2 cellular contexts compared by ENCODE assay signal in genomic region chr6:4367643-4368042, GRCh38.
TF ChIP-seq lines count a peak whose summit lies in the region.

No MANE protein-coding gene starts in this region.

TF ChIP-seq in IMR-90, 13 proteins besides CTCF, POLR2A, EP300 and RAD21 (continued from another document):
- TF ChIP-seq CHD1 (IDR thresholded peaks at IDR 0.05; ENCODE audit: low read depth, low read length) (no peak), ELK1 (IDR thresholded peaks at IDR 0.05; ENCODE audit: borderline replicate concordance, low read depth, low read length) (no peak), USF2 (IDR thresholded peaks at IDR 0.05; ENCODE audit: low read depth, low read length) (no peak), MXI1 (IDR thresholded peaks at IDR 0.05; ENCODE audit: borderline replicate concordance, low read depth, low read length) (no peak), RFX5 (IDR thresholded peaks at IDR 0.05; ENCODE audit: low read depth, low read length) (no peak), MAFK (IDR thresholded peaks at IDR 0.05; ENCODE audit: low read depth, low read length) (no peak), CEBPB (IDR thresholded peaks at IDR 0.05; ENCODE audit: low read depth, low read length) (no peak), FOS (IDR thresholded peaks at IDR 0.05; ENCODE audit: low read depth, low read length) (no peak)

TF ChIP-seq in K562, 482 proteins besides CTCF, POLR2A, EP300 and RAD21 (continued from another document):
- TF ChIP-seq ZBTB43 (CRISPR knock-in tag; IDR thresholded peaks at IDR 0.05) (no peak), RFX7 (CRISPR knock-in tag; IDR thresholded peaks at IDR 0.05) (no peak), CBFA2T3 (IDR thresholded peaks at IDR 0.05) (peak; percentile 55), EZH2 (IDR thresholded peaks at IDR 0.05; ENCODE audit: borderline replicate concordance, low read depth, low read length) (no peak), ZNF778 (CRISPR knock-in tag; IDR thresholded peaks at IDR 0.05) (no peak), SMARCA4 (IDR thresholded peaks at IDR 0.05) (no peak), TCF3 (CRISPR knock-in tag; IDR thresholded peaks at IDR 0.05) (peak; percentile 64), SIRT6 (IDR thresholded peaks at IDR 0.05; ENCODE audit: low read depth, low read length) (no peak), CCAR2 (IDR thresholded peaks at IDR 0.05; ENCODE audit: low read depth, low read length) (no peak), THRAP3 (IDR thresholded peaks at IDR 0.05; ENCODE audit: borderline replicate concordance) (no peak), MBD2 (IDR thresholded peaks at IDR 0.05; ENCODE audit: borderline replicate concordance, low read depth) (no peak), KLF13 (tag; IDR thresholded peaks at IDR 0.05; ENCODE audit: borderline replicate concordance, low read depth) (no peak), CGGBP1 (CRISPR knock-in tag; IDR thresholded peaks at IDR 0.05) (no peak), CAMTA2 (CRISPR knock-in tag; conservative IDR thresholded peaks at IDR 0.05) (no peak), ZNF282 (CRISPR knock-in tag; IDR thresholded peaks at IDR 0.05) (no peak), ZNF551 (CRISPR knock-in tag; IDR thresholded peaks at IDR 0.05) (no peak), ZNF589 (CRISPR knock-in tag; IDR thresholded peaks at IDR 0.05; ENCODE audit: low read depth) (no peak), SIN3A (IDR thresholded peaks at IDR 0.05; ENCODE audit: borderline replicate concordance in 2 of 2, control insufficient read depth in 1 of 2, low read depth in 2 of 2, low read length in 2 of 2) (no peak), ZNF165 (CRISPR knock-in tag; IDR thresholded peaks at IDR 0.05; ENCODE audit: borderline replicate concordance) (no peak), ZNF561 (CRISPR knock-in tag; conservative IDR thresholded peaks at IDR 0.05) (no peak), ZBTB5 (IDR thresholded peaks at IDR 0.05) (no peak), ZNF764 (CRISPR knock-in tag; IDR thresholded peaks at IDR 0.05; ENCODE audit: low read depth) (no peak), TEAD4 (IDR thresholded peaks at IDR 0.05; ENCODE audit: low read length) (peak; percentile 20; the same call in 1 of the 2 replicates), TEAD4 (CRISPR knock-in tag; IDR thresholded peaks at IDR 0.05; ENCODE audit: borderline replicate concordance) (no peak), ZNF584 (CRISPR knock-in tag; IDR thresholded peaks at IDR 0.05; ENCODE audit: low read depth) (no peak), TAL1 (IDR thresholded peaks at IDR 0.05) (peak; percentile 44; the same call in 1 of the 2 replicates), RBM15 (IDR thresholded peaks at IDR 0.05; ENCODE audit: insufficient read depth, low read length) (no peak), ARID2 (IDR thresholded peaks at IDR 0.05) (no peak), KLF16 (IDR thresholded peaks at IDR 0.05) (no peak), COPS2 (conservative IDR thresholded peaks at IDR 0.05) (no peak), ARID1B (IDR thresholded peaks at IDR 0.05) (0 out of 2 replicates have a peak, but pooled peaks have one; percentile 13), HOMEZ (CRISPR knock-in tag; IDR thresholded peaks at IDR 0.05) (no peak), BRCA1 (IDR thresholded peaks at IDR 0.05) (no peak), BRCA1 (CRISPR knock-in tag; IDR thresholded peaks at IDR 0.05) (no peak), PRPF4 (IDR thresholded peaks at IDR 0.05; ENCODE audit: insufficient read depth, low read depth, low read length, poor library complexity, severe bottlenecking) (no peak), ZNF174 (CRISPR knock-in tag; IDR thresholded peaks at IDR 0.05) (no peak), ELF4 (CRISPR knock-in tag; IDR thresholded peaks at IDR 0.05) (no peak), XRCC3 (IDR thresholded peaks at IDR 0.05) (no peak), ZNF316 (IDR thresholded peaks at IDR 0.05) (no peak), TAF15 (IDR thresholded peaks at IDR 0.05; ENCODE audit: low read depth, low read length) (no peak), HDAC8 (tag; IDR thresholded peaks at IDR 0.05) (no peak), NCOR1 (IDR thresholded peaks at IDR 0.05) (peak; percentile 45), GTF2E2 (tag; IDR thresholded peaks at IDR 0.05) (no peak), ID3 (CRISPR knock-in tag; IDR thresholded peaks at IDR 0.05) (no peak), ID3 (tag; IDR thresholded peaks at IDR 0.05) (no peak), ARNT (IDR thresholded peaks at IDR 0.05) (no peak), ZSCAN32 (CRISPR knock-in tag; IDR thresholded peaks at IDR 0.05) (no peak), NR4A1 (CRISPR knock-in tag; IDR thresholded peaks at IDR 0.05) (no peak), NR4A1 (tag; IDR thresholded peaks at IDR 0.05) (no peak), SRSF9 (IDR thresholded peaks at IDR 0.05; ENCODE audit: borderline replicate concordance, low read depth, low read length) (no peak), MCM3 (IDR thresholded peaks at IDR 0.05) (no peak), NFE2L1 (tag; IDR thresholded peaks at IDR 0.05; ENCODE audit: borderline replicate concordance, low read depth) (no peak), MITF (IDR thresholded peaks at IDR 0.05) (no peak), CBFA2T2 (conservative IDR thresholded peaks at IDR 0.05) (peak; percentile 46), ZFPM2 (CRISPR knock-in tag; IDR thresholded peaks at IDR 0.05) (no peak), EHMT2 (IDR thresholded peaks at IDR 0.05) (no peak), RUNX1 (IDR thresholded peaks at IDR 0.05; ENCODE audit: low read depth) (no peak), ZBTB17 (CRISPR knock-in tag; IDR thresholded peaks at IDR 0.05) (no peak), PBX2 (CRISPR knock-in tag; IDR thresholded peaks at IDR 0.05; ENCODE audit: low read depth) (no peak), PBX2 (tag; conservative IDR thresholded peaks at IDR 0.05; ENCODE audit: low read depth) (no peak), ERF (CRISPR knock-in tag; IDR thresholded peaks at IDR 0.05) (no peak), NONO (IDR thresholded peaks at IDR 0.05; ENCODE audit: low read depth in 2 of 2, low read length in 1 of 2) (no peak)
